ENCODE assay signal across 19 cellular contexts in genomic region chr12:70919161-70919560, GRCh38. TPM values are rescaled to one million over a fixed set of nuclear protein-coding genes. Genes with fewer than 3 reads are reported as not detected.
"Had no signal": no experiment of that assay in that cellular context is flagged by ENCODE, and none has a peak within 500 bp of the region (broad histone marks: within the 10 kb centered on the region; RNA-seq: fewer than 3 reads in every experiment).

No MANE protein-coding gene starts in this region.

- H3K36me3 ChIP-seq: colonic mucosa, esophagus squamous epithelium, prostate gland, spleen, thoracic aorta, tibial nerve, upper lobe of left lung had no signal

- H3K4me1 ChIP-seq: colonic mucosa, prostate gland, spleen had no signal

- H3K27me3 ChIP-seq: upper lobe of left lung had no signal

- H3K9me3 ChIP-seq: colonic mucosa, esophagus squamous epithelium, prostate gland, spleen, thoracic aorta, tibial nerve, upper lobe of left lung had no signal

- DNase-seq: colonic mucosa; effector memory CD4-positive, alpha-beta T cell; erythroblast; esophagus squamous epithelium; foreskin melanocyte; immature natural killer cell; left ventricle myocardium superior; natural killer cell; spleen; stimulated activated CD4-positive, alpha-beta T cell treated with anti-CD3 and anti-CD28 coated beads, Interleukin-4, amount 100 ng/mL, for 4 hours; stimulated activated naive CD8-positive, alpha-beta T cell treated with anti-CD3 and anti-CD28 coated beads, Interleukin-15, Interleukin-2, amounts not matched to agents 100 U/mL and 50 U/mL, for 24 hours; upper lobe of left lung had no signal

- H3K4me3 ChIP-seq: colonic mucosa, esophagus squamous epithelium, lung, prostate gland, skin epidermis, spleen, thoracic aorta, tibial nerve, upper lobe of left lung had no signal

- H3K27ac ChIP-seq: colonic mucosa, esophagus squamous epithelium, prostate gland, skin epidermis, spleen, thoracic aorta, tibial nerve, upper lobe of left lung had no signal

RNA-seq across cellular contexts. Expression of gene PTPRR, which starts 1.4 kb away (rescaled TPM):
- total RNA-seq: chondrocyte, mononuclear cell, tibial nerve had no signal
